In genomic region chr7:50411333-50412028, GRCh38 we compare ENCODE assay signal across 18 cellular contexts. TPM values are rescaled to one million over a fixed set of nuclear protein-coding genes. Genes with fewer than 3 reads are reported as not detected.
DNase-seq lines count a peak whose midpoint lies in the region; ATAC-seq and TF ChIP-seq lines count a peak whose summit lies in the region.
"Had no signal": no experiment of that assay in that cellular context is flagged by ENCODE, and none has a peak within 500 bp of the region (broad histone marks: within the 10 kb centered on the region; RNA-seq: fewer than 3 reads in every experiment).

No MANE protein-coding gene starts in this region.

- H4K8ac ChIP-seq in mesenchymal stem cell (ENCODE audit: low read length) = no peak overlapping the region

- no peak overlapping the region for H2BK15ac ChIP-seq in mesenchymal stem cell (ENCODE audit: low read depth, poor library complexity, severe bottlenecking)

- H3F3A ChIP-seq in neural progenitor cell (ENCODE audit: low read depth) = no peaks in the 10 kb centered on the region

- DNase-seq in germinal center (ENCODE audit: low spot score) (peak; percentile 50), putamen (ENCODE audit: low spot score) (no peak), NCI-H1048 (lab: John Stamatoyannopoulos, UW) (no peak), neural progenitor cell (ENCODE audit: low spot score) (no peak), mesenchymal stem cell (no peak)
- DNase-seq: activated CD4-positive, alpha-beta T cell treated with anti-CD3 and anti-CD28 coated beads for 36 hours; activated T-cell treated with anti-CD3 and anti-CD28 coated beads, Interleukin-2, amount 50 U/mL, for 4 hours; amniotic stem cell; colonic mucosa; mammary epithelial cell; NCI-H82; right cardiac atrium; tibial artery had no signal

- H3K4me3 ChIP-seq in BLaER1 treated with 17β-estradiol and CSF1 and Interleukin-3, amounts not matched to agents 10 nM and 100 nM = no peak overlapping the region
- H3K4me3 ChIP-seq in neural progenitor cell = no peak overlapping the region
- H3K4me3 ChIP-seq in mesenchymal stem cell (ENCODE audit: insufficient read depth in 1 of 2, low read depth in 1 of 2, low read length in 2 of 2) = no peak overlapping the region
- H3K4me3 ChIP-seq: colonic mucosa, tibial artery had no signal

- no peak overlapping the region; a peak in 1 of 22 replicates for H3K9ac ChIP-seq in BLaER1 treated with 17β-estradiol and CSF1 and Interleukin-3, amounts not matched to agents 10 nM and 100 nM
- H3K9ac ChIP-seq in neural progenitor cell = no peak overlapping the region
- H3K9ac ChIP-seq in mesenchymal stem cell (ENCODE audit: low read length) = no peak overlapping the region

- no peaks in the 10 kb centered on the region for H3K9me3 Mint-ChIP-seq in neural progenitor cell
- H3K9me3 Mint-ChIP-seq: activated T-cell treated with anti-CD3 and anti-CD28 coated beads, Interleukin-2, amount 50 U/mL, for 4 hours had no signal

- H4K20me1 ChIP-seq in BLaER1 treated with 17β-estradiol and CSF1 and Interleukin-3, amounts not matched to agents 10 nM and 100 nM = peaks cover 0 to 12% (median 0%) of the 10 kb centered on the region in 11 experiments; a peak in 2 of 22 replicates
- no peaks in the 10 kb centered on the region for H4K20me1 ChIP-seq in neural progenitor cell (ENCODE audit: low read depth)

- no peaks in the 10 kb centered on the region for H3K9me3 ChIP-seq in BLaER1 treated with 17β-estradiol and CSF1 and Interleukin-3, amounts not matched to agents 10 nM and 100 nM (replicated peaks in 1 of 11)
- no peaks in the 10 kb centered on the region for H3K9me3 ChIP-seq in neural progenitor cell (ENCODE audit: low read depth)
- no peaks in the 10 kb centered on the region for H3K9me3 ChIP-seq in mesenchymal stem cell (ENCODE audit: control insufficient read depth, low read length)
- H3K9me3 ChIP-seq: colonic mucosa, neutrophil, tibial artery had no signal

- H3K4ac ChIP-seq in mesenchymal stem cell (ENCODE audit: low read depth in 1 of 2, low read length in 2 of 2) = no peak overlapping the region

- H3K4me2 ChIP-seq in BLaER1 treated with 17β-estradiol and CSF1 and Interleukin-3, amounts not matched to agents 10 nM and 100 nM = peak overlapping the region; percentile 80 to 96 (median 90)
- H3K4me2 ChIP-seq in neural progenitor cell = no peak overlapping the region
- H3K4me2 ChIP-seq in mesenchymal stem cell (ENCODE audit: low read length, poor library complexity, severe bottlenecking) = no peak overlapping the region

- H3K27ac Mint-ChIP-seq in neural progenitor cell = no peak overlapping the region
- H3K27ac Mint-ChIP-seq: activated CD4-positive, alpha-beta T cell treated with anti-CD3 and anti-CD28 coated beads for 36 hours had no signal

- no peak overlapping the region for H3K4me3 Mint-ChIP-seq in neural progenitor cell
- H3K4me3 Mint-ChIP-seq: activated CD4-positive, alpha-beta T cell treated with anti-CD3 and anti-CD28 coated beads for 36 hours; activated T-cell treated with anti-CD3 and anti-CD28 coated beads, Interleukin-2, amount 50 U/mL, for 4 hours had no signal

- no peak for TF ChIP-seq CTCF in neural progenitor cell (IDR thresholded peaks at IDR 0.05)

- no peak overlapping the region for H3K14ac ChIP-seq in mesenchymal stem cell (ENCODE audit: low read length in 2 of 2)

- H2AFZ ChIP-seq in neural progenitor cell (replicated peaks) = no peak overlapping the region
- no peak overlapping the region for H2AFZ ChIP-seq in mesenchymal stem cell (ENCODE audit: low read depth, low read length)

- H3K27me3 ChIP-seq in BLaER1 treated with 17β-estradiol and CSF1 and Interleukin-3, amounts not matched to agents 10 nM and 100 nM = no peaks in the 10 kb centered on the region
- H3K27me3 ChIP-seq in neural progenitor cell (no peaks in the 10 kb centered on the region), mesenchymal stem cell (ENCODE audit: control insufficient read depth in 1 of 2, insufficient read depth in 1 of 2, low read length in 2 of 2) (peaks cover 16 to 29% of the 10 kb centered on the region in 2 experiments)
- H3K27me3 ChIP-seq: colonic mucosa, neutrophil had no signal

- no peak overlapping the region for H2BK120ac ChIP-seq in mesenchymal stem cell (ENCODE audit: low read depth, low read length)

- peak; percentile 22 for ATAC-seq in GM18909 (IDR thresholded peaks at IDR 0.05; ENCODE audit: poor library complexity, unreplicated experiment)
- peak; percentile 19 for ATAC-seq in HG03442 (IDR thresholded peaks at IDR 0.05; ENCODE audit: unreplicated experiment)
- ATAC-seq: activated CD4-positive, alpha-beta T cell treated with anti-CD3 and anti-CD28 coated beads for 36 hours; right cardiac atrium had no signal

- no peak overlapping the region for H3K18ac ChIP-seq in mesenchymal stem cell (ENCODE audit: low read depth in 1 of 2, low read length in 2 of 2)

- no peak overlapping the region for H3K23ac ChIP-seq in mesenchymal stem cell (ENCODE audit: low read length in 2 of 2)

- no peak overlapping the region for H2BK5ac ChIP-seq in mesenchymal stem cell (ENCODE audit: low read depth, low read length, poor library complexity, severe bottlenecking)

- no peak overlapping the region for H4K91ac ChIP-seq in mesenchymal stem cell (ENCODE audit: low read length)

- no peaks in the 10 kb centered on the region for H3K79me2 ChIP-seq in neural progenitor cell (ENCODE audit: low read depth)

- H3K36me3 Mint-ChIP-seq in neural progenitor cell = no peaks in the 10 kb centered on the region

- H3K4me1 ChIP-seq in BLaER1 treated with 17β-estradiol and CSF1 and Interleukin-3, amounts not matched to agents 10 nM and 100 nM = peaks cover 78 to 100% (median 87%) of the 10 kb centered on the region in 10 experiments
- no peaks in the 10 kb centered on the region for H3K4me1 ChIP-seq in neural progenitor cell
- H3K4me1 ChIP-seq in mesenchymal stem cell (ENCODE audit: control insufficient read depth, insufficient read depth, low read depth, low read length) = no peaks in the 10 kb centered on the region
- H3K4me1 ChIP-seq: colonic mucosa, tibial artery had no signal

- no peak overlapping the region for H2BK12ac ChIP-seq in mesenchymal stem cell (ENCODE audit: low read length in 2 of 2)

- H3K27ac ChIP-seq in BLaER1 treated with 17β-estradiol and CSF1 and Interleukin-3, amounts not matched to agents 10 nM and 100 nM = peak overlapping the region in 9 of 11 experiments; percentile 11 to 70 (median 51); a peak in 11 of 22 replicates
- H3K27ac ChIP-seq in neural progenitor cell (no peak overlapping the region), mesenchymal stem cell (ENCODE audit: low read length, poor library complexity, severe bottlenecking) (no peak overlapping the region)
- H3K27ac ChIP-seq: colonic mucosa, epithelial cell of prostate, neutrophil, tibial artery had no signal

- no peaks in the 10 kb centered on the region for H3K79me1 ChIP-seq in mesenchymal stem cell (replicated peaks; ENCODE audit: low read length, poor library complexity, severe bottlenecking)

- H3K27me3 Mint-ChIP-seq in neural progenitor cell (ENCODE audit: insufficient read depth, low read depth) = peaks cover 10% of the 10 kb centered on the region
- H3K27me3 Mint-ChIP-seq: activated CD4-positive, alpha-beta T cell treated with anti-CD3 and anti-CD28 coated beads for 36 hours had no signal

- WGBS in mesenchymal stem cell = 75% methylated on average over 7 of the region's 9 CpGs

- no peaks in the 10 kb centered on the region for H3K36me3 ChIP-seq in BLaER1 treated with 17β-estradiol and CSF1 and Interleukin-3, amounts not matched to agents 10 nM and 100 nM
- H3K36me3 ChIP-seq in neural progenitor cell (no peaks in the 10 kb centered on the region), mesenchymal stem cell (ENCODE audit: control insufficient read depth in 1 of 2, insufficient read depth in 2 of 2, low read depth in 1 of 2, low read length in 2 of 2) (no peaks in the 10 kb centered on the region)
- H3K36me3 ChIP-seq: colonic mucosa, neutrophil, tibial artery had no signal

- no peak overlapping the region for H2AK5ac ChIP-seq in mesenchymal stem cell (ENCODE audit: low read length, severe bottlenecking)

- H3K4me1 Mint-ChIP-seq in neural progenitor cell = no peaks in the 10 kb centered on the region

RNA-seq across cellular contexts. Expression of gene FIGNL1, which starts 38.7 kb away (rescaled TPM):
- 45.0 and 69.0 TPM in 2 replicates for total RNA-seq in neural progenitor cell (ENCODE audit: low replicate concordance)
- 4.0 TPM for polyA plus RNA-seq in mesenchymal stem cell (2013, experiment 1 of 2)
- polyA plus RNA-seq in mesenchymal stem cell (2013, experiment 2 of 2) = 4.3 TPM

Comparison
In these comparisons a context has a peak if more than half of its experiments do, and no peak if none do; other contexts are left out.
1. H3K27ac ChIP-seq: peak in BLaER1 treated with 17β-estradiol and CSF1 and Interleukin-3, amounts not matched to agents 10 nM and 100 nM (9 of 11); none in neural progenitor cell (single experiment) and mesenchymal stem cell (single experiment).
2. H3K4me2 ChIP-seq: peak in BLaER1 treated with 17β-estradiol and CSF1 and Interleukin-3, amounts not matched to agents 10 nM and 100 nM (11 of 11); none in neural progenitor cell (single experiment) and mesenchymal stem cell (single experiment).